ENCODE assay signal across 9 cellular contexts in genomic region chr3:177185035-177185574, GRCh38. TPM values are rescaled to one million over a fixed set of nuclear protein-coding genes. Genes with fewer than 3 reads are reported as not detected.
A peak's percentile ranks its signal among the peaks of the same experiment; 100 is the strongest.
DNase-seq lines count a peak whose midpoint lies in the region; ATAC-seq and TF ChIP-seq lines count a peak whose summit lies in the region.
"Had no signal": no experiment of that assay in that cellular context is flagged by ENCODE, and none has a peak within 500 bp of the region (broad histone marks: within the 10 kb centered on the region; RNA-seq: fewer than 3 reads in every experiment).

No MANE protein-coding gene starts in this region.

- no peaks in the 10 kb centered on the region for H3K9me2 ChIP-seq in Karpas-422 (replicated peaks; ENCODE audit: insufficient read depth, low read length)

- no peaks in the 10 kb centered on the region for H3K36me3 ChIP-seq in Karpas-422 (ENCODE audit: insufficient read depth, low read length)
- H3K36me3 ChIP-seq in breast epithelium: no peaks in the 10 kb centered on the region

- H2AFZ ChIP-seq in Karpas-422 (ENCODE audit: low read length): no peak overlapping the region

- TF ChIP-seq CTCF in breast epithelium (IDR thresholded peaks at IDR 0.05) (no peak), GM10248 (IDR thresholded peaks at IDR 0.05; ENCODE audit: control extremely low read depth, extremely low read depth, low read depth, missing control alignments) (no peak)

- CTCF ChIA-PET in GM10248 (lab: Yijun Ruan, JAX): interaction anchor here (0.9 to 1.8 kb wide), 4 partner anchors 9 to 187 kb away, joined by 3 to 5 read pairs (median 4); no protein-coding TSS in a partner anchor

- H4K20me1 ChIP-seq in Karpas-422 (ENCODE audit: insufficient read depth, low read depth, low read length): peaks cover 42% of the 10 kb centered on the region; the same call in 1 of the 2 replicates

- peaks cover 100% of the 10 kb centered on the region for H3K79me2 ChIP-seq in Karpas-422 (ENCODE audit: low read length)

- POLR2A ChIA-PET in GM10248 (lab: Yijun Ruan, JAX): no interaction called here

- no peak overlapping the region for H3K9ac ChIP-seq in Karpas-422 (ENCODE audit: low read length)

- ATAC-seq in GM18517 (IDR thresholded peaks at IDR 0.05; ENCODE audit: unreplicated experiment): peak; percentile 42
- ATAC-seq in GM21447 (IDR thresholded peaks at IDR 0.05; ENCODE audit: unreplicated experiment): peak; percentile 41
- ATAC-seq in HG03354 (IDR thresholded peaks at IDR 0.05; ENCODE audit: poor library complexity, severe bottlenecking, unreplicated experiment): peak; percentile 34
- ATAC-seq: sciatic nerve had no signal

- no peak overlapping the region for H3K4me3 ChIP-seq in Karpas-422 (ENCODE audit: low read length)
- no peak overlapping the region for H3K4me3 ChIP-seq in breast epithelium

- H3K27me3 ChIP-seq in Karpas-422 (ENCODE audit: low read length): no peaks in the 10 kb centered on the region
- no peaks in the 10 kb centered on the region for H3K27me3 ChIP-seq in breast epithelium

- H3K4me1 ChIP-seq in Karpas-422 (ENCODE audit: low read length) (peaks cover 23% of the 10 kb centered on the region), breast epithelium (peaks cover 0 to 3% of the 10 kb centered on the region in 2 donors)

- intact Hi-C loops in breast epithelium (cut with DNase I; ENCODE audit: low total_unique reads): loop anchor here (10.0 kb wide), 1 partner anchor 420 kb away; no protein-coding TSS in a partner anchor

- H3K27ac ChIP-seq in epithelial cell of prostate (peak overlapping the region; percentile 1), Karpas-422 (ENCODE audit: low read length) (no peak overlapping the region), breast epithelium (no peak overlapping the region)

- no peak for DNase-seq in epithelial cell of prostate (ENCODE audit: low read depth, low spot score)
- no peak for DNase-seq in Karpas-422
- DNase-seq in NCI-H524 treated with DMSO at 0.1 percent for 48 hours (lab: John Stamatoyannopoulos, UW): no peak
- DNase-seq in breast epithelium (ENCODE audit: low spot score in 2 of 2): no peak
- no peak for DNase-seq in GM10248 (ENCODE audit: extremely low spot score)

- no peak overlapping the region for H3K4me2 ChIP-seq in Karpas-422 (ENCODE audit: low read depth, low read length, poor library complexity, severe bottlenecking)

- no peak for TF ChIP-seq POLR2A in breast epithelium (IDR thresholded peaks at IDR 0.05)

- H3K9me3 ChIP-seq in Karpas-422 (ENCODE audit: low read length) (no peaks in the 10 kb centered on the region), breast epithelium (no peaks in the 10 kb centered on the region)

RNA-seq across cellular contexts. Expression of gene TBL1XR1, which starts 12.2 kb away (rescaled TPM):
- 67.6 and 81.0 TPM in 2 replicates for total RNA-seq in Karpas-422 (2014; rRNA removed; shearing (Covaris generic); ENCODE audit: low replicate concordance)
- 100 to 1,000 TPM in 2 of 3 donors, 10 to 100 TPM in 1; 92.8 to 147 (median 111) TPM for total RNA-seq in breast epithelium
